In genomic region chr2:676647-677055, GRCh38 we compare ENCODE assay signal across 1 cellular context.
TF ChIP-seq lines count a peak whose summit lies in the region.

No MANE protein-coding gene starts in this region.

TF ChIP-seq in IMR-90, 13 proteins besides CTCF, POLR2A, EP300 and RAD21 (continued from another document):
- TF ChIP-seq USF2 (IDR thresholded peaks at IDR 0.05; ENCODE audit: low read depth, low read length): peak; percentile 77
